9 cellular contexts compared by ENCODE assay signal in genomic region chr3:71504250-71505036, GRCh38.
DNase-seq lines count a peak whose midpoint lies in the region; ATAC-seq, FAIRE-seq and TF ChIP-seq lines count a peak whose summit lies in the region.
"Had no signal": no experiment of that assay in that cellular context is flagged by ENCODE, and none has a peak within 500 bp of the region (broad histone marks: within the 10 kb centered on the region; RNA-seq: fewer than 3 reads in every experiment).

No MANE protein-coding gene starts in this region.

- no peak overlapping the region for H3K27ac ChIP-seq in CD8-positive, alpha-beta T cell (ENCODE audit: low read depth, low read length)
- H3K27ac ChIP-seq in osteoblast (ENCODE audit: low read depth, low read length): peak overlapping the region; percentile 90
- no peak overlapping the region for H3K27ac ChIP-seq in GM23338 (ENCODE audit: low read depth)
- H3K27ac ChIP-seq in effector memory CD4-positive, alpha-beta T cell (ENCODE audit: insufficient read depth, low read length, poor library complexity, severe bottlenecking): no peak overlapping the region
- H3K27ac ChIP-seq: psoas muscle had no signal

- intact Hi-C loops in CD8-positive, alpha-beta T cell (cut with DNase I, micrococcal nuclease): no loop called here

- DNase-seq in CD8-positive, alpha-beta T cell: peak in 1 of 7 experiments; percentile 27
- DNase-seq in RKO (ENCODE audit: low spot score): peak; percentile 95
- peak; percentile 94 for DNase-seq in bronchial epithelial cell (ENCODE audit: low read depth)
- DNase-seq in osteoblast (ENCODE audit: insufficient read length, low spot score, missing footprints): peak; percentile 86
- no peak for DNase-seq in GM23338 (ENCODE audit: low spot score)
- no peak for DNase-seq in effector memory CD4-positive, alpha-beta T cell
- no peak for DNase-seq in NCI-H2196 (lab: John Stamatoyannopoulos, UW; ENCODE audit: unreplicated experiment)
- DNase-seq: psoas muscle had no signal

- H3K4me3 Mint-ChIP-seq in CD8-positive, alpha-beta T cell: no peak overlapping the region
- H3K4me3 Mint-ChIP-seq in GM23338: no peak overlapping the region

- H2AFZ ChIP-seq in osteoblast (ENCODE audit: low read length) (peak overlapping the region; percentile 42), GM23338 (no peak overlapping the region)

- H3K4me1 ChIP-seq in CD8-positive, alpha-beta T cell (ENCODE audit: insufficient read depth, low read length): peaks cover 25% of the 10 kb centered on the region
- peaks cover 32% of the 10 kb centered on the region for H3K4me1 ChIP-seq in osteoblast (ENCODE audit: insufficient read depth, low read length)
- H3K4me1 ChIP-seq in GM23338 (ENCODE audit: insufficient read depth): peaks cover 11% of the 10 kb centered on the region; the same call in 1 of the 2 replicates
- H3K4me1 ChIP-seq in effector memory CD4-positive, alpha-beta T cell (ENCODE audit: control insufficient read depth, insufficient read depth, low read length, poor library complexity, severe bottlenecking): no peaks in the 10 kb centered on the region

- H3K4me2 ChIP-seq in osteoblast (ENCODE audit: insufficient read depth, low read length) (peak overlapping the region; percentile 90), GM23338 (no peak overlapping the region)

- no peak for FAIRE-seq in bronchial epithelial cell (lab: Jason Lieb, UNC)

- peaks cover 50% of the 10 kb centered on the region for H3K4me1 Mint-ChIP-seq in CD8-positive, alpha-beta T cell (ENCODE audit: low read depth)
- H3K4me1 Mint-ChIP-seq in GM23338: peaks cover 21% of the 10 kb centered on the region

- H3K9me3 ChIP-seq in CD8-positive, alpha-beta T cell (ENCODE audit: low read length): no peaks in the 10 kb centered on the region
- H3K9me3 ChIP-seq in osteoblast (ENCODE audit: low read depth, low read length): no peaks in the 10 kb centered on the region
- H3K9me3 ChIP-seq in effector memory CD4-positive, alpha-beta T cell (ENCODE audit: control insufficient read depth, low read length): no peaks in the 10 kb centered on the region
- H3K9me3 ChIP-seq: psoas muscle had no signal

- H3K36me3 Mint-ChIP-seq in CD8-positive, alpha-beta T cell: peaks cover 8% of the 10 kb centered on the region
- no peaks in the 10 kb centered on the region for H3K36me3 Mint-ChIP-seq in GM23338 (ENCODE audit: low read depth)

- peaks cover 5% of the 10 kb centered on the region for H3K9me3 Mint-ChIP-seq in CD8-positive, alpha-beta T cell
- H3K9me3 Mint-ChIP-seq in GM23338: no peaks in the 10 kb centered on the region

- no peak overlapping the region for H3K4me3 ChIP-seq in CD8-positive, alpha-beta T cell (ENCODE audit: low read depth, low read length)
- no peak overlapping the region for H3K4me3 ChIP-seq in bronchial epithelial cell (ENCODE audit: low read depth, low read length)
- peak overlapping the region; percentile 62 for H3K4me3 ChIP-seq in osteoblast (ENCODE audit: insufficient read depth, low read length)
- H3K4me3 ChIP-seq in GM23338: no peak overlapping the region
- no peak overlapping the region for H3K4me3 ChIP-seq in effector memory CD4-positive, alpha-beta T cell (ENCODE audit: insufficient read depth, low read depth, low read length, poor library complexity, severe bottlenecking)
- H3K4me3 ChIP-seq: psoas muscle had no signal

- POLR2A ChIA-PET in CD8-positive, alpha-beta T cell (lab: Charles Lee): no interaction called here

- no peaks in the 10 kb centered on the region for H3F3A ChIP-seq in GM23338 (replicated peaks; ENCODE audit: low read depth)

- no peaks in the 10 kb centered on the region for H3K36me3 ChIP-seq in CD8-positive, alpha-beta T cell (ENCODE audit: insufficient read depth, low read length)
- no peaks in the 10 kb centered on the region for H3K36me3 ChIP-seq in bronchial epithelial cell (ENCODE audit: control insufficient read depth, insufficient read depth, low read length)
- H3K36me3 ChIP-seq in osteoblast (ENCODE audit: insufficient read depth, low read length): peaks cover 3% of the 10 kb centered on the region
- no peaks in the 10 kb centered on the region for H3K36me3 ChIP-seq in GM23338 (ENCODE audit: insufficient read depth)
- H3K36me3 ChIP-seq in effector memory CD4-positive, alpha-beta T cell (ENCODE audit: control insufficient read depth, insufficient read depth, low read length): no peaks in the 10 kb centered on the region

- no peak for TF ChIP-seq CTCF in CD8-positive, alpha-beta T cell (IDR thresholded peaks at IDR 0.05)
- TF ChIP-seq CTCF in bronchial epithelial cell (IDR thresholded peaks at IDR 0.05; ENCODE audit: insufficient read depth, low read length, severe bottlenecking) (no peak), osteoblast (IDR thresholded peaks at IDR 0.05; ENCODE audit: extremely low read depth, low read depth, low read length) (no peak), GM23338 (conservative IDR thresholded peaks at IDR 0.05; ENCODE audit: low read depth in 2 of 2) (no peak)

- H3K79me2 ChIP-seq in osteoblast (ENCODE audit: insufficient read depth, low read length) (peaks cover 70% of the 10 kb centered on the region), GM23338 (replicated peaks; ENCODE audit: insufficient read depth) (no peaks in the 10 kb centered on the region)

- CTCF ChIA-PET in CD8-positive, alpha-beta T cell (lab: Charles Lee): interaction anchor here (0.9 to 2.4 kb wide), 3 partner anchors 9 to 48 kb away, joined by 3 to 7 read pairs (median 5); no protein-coding TSS in a partner anchor

- H4K20me1 ChIP-seq in osteoblast (ENCODE audit: insufficient read depth, low read length): no peaks in the 10 kb centered on the region
- H4K20me1 ChIP-seq in GM23338 (replicated peaks; ENCODE audit: insufficient read depth): no peaks in the 10 kb centered on the region

- peak; percentile 46 for ATAC-seq in CD8-positive, alpha-beta T cell
- ATAC-seq in GM23338 (no peak), GM21737 (IDR thresholded peaks at IDR 0.05; ENCODE audit: unreplicated experiment) (no peak)

- no peaks in the 10 kb centered on the region for H3K27me3 ChIP-seq in CD8-positive, alpha-beta T cell (ENCODE audit: insufficient read depth, low read length)
- H3K27me3 ChIP-seq in bronchial epithelial cell (ENCODE audit: control insufficient read depth, insufficient read depth, low read length) (no peaks in the 10 kb centered on the region), osteoblast (ENCODE audit: insufficient read depth, low read length) (no peaks in the 10 kb centered on the region), GM23338 (ENCODE audit: insufficient read depth) (no peaks in the 10 kb centered on the region)
- no peaks in the 10 kb centered on the region for H3K27me3 ChIP-seq in effector memory CD4-positive, alpha-beta T cell (replicated peaks; ENCODE audit: control insufficient read depth, insufficient read depth, low read length, poor library complexity, severe bottlenecking)

- H3K27me3 Mint-ChIP-seq in CD8-positive, alpha-beta T cell (ENCODE audit: low read depth): no peaks in the 10 kb centered on the region
- H3K27me3 Mint-ChIP-seq in GM23338 (ENCODE audit: insufficient read depth, low read depth, poor library complexity): peaks cover 2% of the 10 kb centered on the region

- peaks cover 8% of the 10 kb centered on the region; the same call in 1 of the 2 replicates for H3K9me2 ChIP-seq in GM23338 (ENCODE audit: insufficient read depth)

- H3K27ac Mint-ChIP-seq in CD8-positive, alpha-beta T cell: peak overlapping the region; percentile 90
- H3K27ac Mint-ChIP-seq in GM23338: no peak overlapping the region

TF ChIP-seq in GM23338, 12 proteins besides CTCF, POLR2A, EP300 and RAD21 (continues in another document):
- TF ChIP-seq EZH2phosphoT487 (IDR thresholded peaks at IDR 0.05; ENCODE audit: unreplicated experiment) (no peak), POLR2AphosphoS5 (IDR thresholded peaks at IDR 0.05; ENCODE audit: low read depth) (no peak), CREB1 (CRISPR knock-in tag; IDR thresholded peaks at IDR 0.05; ENCODE audit: low read depth) (no peak), NANOG (IDR thresholded peaks at IDR 0.05; ENCODE audit: borderline replicate concordance) (no peak), ZNF114 (CRISPR knock-in tag; IDR thresholded peaks at IDR 0.05) (no peak), JUNB (IDR thresholded peaks at IDR 0.05; ENCODE audit: unreplicated experiment) (no peak), ETS1 (IDR thresholded peaks at IDR 0.05) (no peak), EZH2 (IDR thresholded peaks at IDR 0.05; ENCODE audit: low read depth, unreplicated experiment) (no peak), STAT1 (IDR thresholded peaks at IDR 0.05; ENCODE audit: unreplicated experiment) (no peak)
- TF ChIP-seq, protein P1, sequence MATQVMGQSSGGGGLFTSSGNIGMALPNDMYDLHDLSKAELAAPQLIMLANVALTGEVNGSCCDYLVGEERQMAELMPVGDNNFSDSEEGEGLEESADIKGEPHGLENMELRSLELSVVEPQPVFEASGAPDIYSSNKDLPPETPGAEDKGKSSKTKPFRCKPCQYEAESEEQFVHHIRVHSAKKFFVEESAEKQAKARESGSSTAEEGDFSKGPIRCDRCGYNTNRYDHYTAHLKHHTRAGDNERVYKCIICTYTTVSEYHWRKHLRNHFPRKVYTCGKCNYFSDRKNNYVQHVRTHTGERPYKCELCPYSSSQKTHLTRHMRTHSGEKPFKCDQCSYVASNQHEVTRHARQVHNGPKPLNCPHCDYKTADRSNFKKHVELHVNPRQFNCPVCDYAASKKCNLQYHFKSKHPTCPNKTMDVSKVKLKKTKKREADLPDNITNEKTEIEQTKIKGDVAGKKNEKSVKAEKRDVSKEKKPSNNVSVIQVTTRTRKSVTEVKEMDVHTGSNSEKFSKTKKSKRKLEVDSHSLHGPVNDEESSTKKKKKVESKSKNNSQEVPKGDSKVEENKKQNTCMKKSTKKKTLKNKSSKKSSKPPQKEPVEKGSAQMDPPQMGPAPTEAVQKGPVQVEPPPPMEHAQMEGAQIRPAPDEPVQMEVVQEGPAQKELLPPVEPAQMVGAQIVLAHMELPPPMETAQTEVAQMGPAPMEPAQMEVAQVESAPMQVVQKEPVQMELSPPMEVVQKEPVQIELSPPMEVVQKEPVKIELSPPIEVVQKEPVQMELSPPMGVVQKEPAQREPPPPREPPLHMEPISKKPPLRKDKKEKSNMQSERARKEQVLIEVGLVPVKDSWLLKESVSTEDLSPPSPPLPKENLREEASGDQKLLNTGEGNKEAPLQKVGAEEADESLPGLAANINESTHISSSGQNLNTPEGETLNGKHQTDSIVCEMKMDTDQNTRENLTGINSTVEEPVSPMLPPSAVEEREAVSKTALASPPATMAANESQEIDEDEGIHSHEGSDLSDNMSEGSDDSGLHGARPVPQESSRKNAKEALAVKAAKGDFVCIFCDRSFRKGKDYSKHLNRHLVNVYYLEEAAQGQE (IDR thresholded peaks at IDR 0.05; ENCODE audit: unreplicated experiment): no peak

Comparison
In these comparisons a context has a peak if more than half of its experiments do, and no peak if none do; other contexts are left out.
1. DNase-seq: peak in RKO (single experiment), bronchial epithelial cell (single experiment) and osteoblast (single experiment); none in GM23338 (single experiment), effector memory CD4-positive, alpha-beta T cell (0 of 3) and NCI-H2196 (single experiment).